Comparison of ENCODE assay signal across 15 cellular contexts in genomic region chr14:33457617-33458016, GRCh38.
"Had no signal": no experiment of that assay in that cellular context is flagged by ENCODE, and none has a peak within 500 bp of the region (broad histone marks: within the 10 kb centered on the region; RNA-seq: fewer than 3 reads in every experiment).

No MANE protein-coding gene starts in this region.

- H3K36me3 ChIP-seq: esophagus muscularis mucosa, left lung, suprapubic skin, upper lobe of right lung had no signal

- H3K4me3 ChIP-seq: body of pancreas, esophagus muscularis mucosa, left lung, suprapubic skin, upper lobe of right lung had no signal

- H3K27ac ChIP-seq: body of pancreas, esophagus muscularis mucosa, left lung, suprapubic skin, upper lobe of right lung had no signal

- DNase-seq: activated effector memory CD4-positive, alpha-beta T cell treated with Interleukin-2 at 50 U/mL for 16 hours; activated T-cell treated with anti-CD3 and anti-CD28 coated beads, Interleukin-2, amount 50 U/mL, for 24 hours; body of pancreas; cerebellar nuclear complex; foreskin fibroblast; left lung; occipital lobe; stimulated activated CD4-positive, alpha-beta T cell treated with anti-CD3 and anti-CD28 coated beads, Interleukin-2, amount 100 ng/mL, for 48 hours; stimulated activated CD8-positive, alpha-beta memory T cell treated with anti-CD3 and anti-CD28 coated beads, Interleukin-4, amount 100 ng/mL, for 48 hours; stimulated activated naive CD8-positive, alpha-beta T cell treated with anti-CD3 and anti-CD28 coated beads, Interleukin-15, Interleukin-2, amounts not matched to agents 100 U/mL and 50 U/mL, for 24 hours; upper lobe of right lung had no signal

- ATAC-seq: activated CD4-positive, CD25-positive, alpha-beta regulatory T cell treated with anti-CD3 and anti-CD28 coated beads, Interleukin-2, amount 50 U/mL, for 24 hours; body of pancreas; left lung; natural killer cell treated with Interleukin-12 subunit alpha and Interleukin-12 subunit beta and Interleukin-15 and Interleukin-18, amount 100 ng/mL, for 72 hours; stimulated activated naive CD8-positive, alpha-beta T cell treated with anti-CD3 and anti-CD28 coated beads, Interleukin-15, Interleukin-2, amounts not matched to agents 100 U/mL and 50 U/mL, for 24 hours; upper lobe of right lung had no signal

- H3K9me3 ChIP-seq: body of pancreas, esophagus muscularis mucosa, left lung, suprapubic skin, upper lobe of right lung had no signal

- H3K27me3 ChIP-seq: body of pancreas, esophagus muscularis mucosa, left lung, suprapubic skin, upper lobe of right lung had no signal

- H3K4me1 ChIP-seq: body of pancreas, left lung, upper lobe of right lung had no signal
